Comparison of ENCODE assay signal across 9 cellular contexts in genomic region chr15:85289677-85290365, GRCh38.
DNase-seq lines count a peak whose midpoint lies in the region; ATAC-seq, FAIRE-seq and TF ChIP-seq lines count a peak whose summit lies in the region.
"Had no signal": no experiment of that assay in that cellular context is flagged by ENCODE, and none has a peak within 500 bp of the region (broad histone marks: within the 10 kb centered on the region; RNA-seq: fewer than 3 reads in every experiment).

No MANE protein-coding gene starts in this region.

- no peaks in the 10 kb centered on the region for H3K9me3 ChIP-seq in lower lobe of right lung

- FAIRE-seq in H54 (lab: Jason Lieb, UNC), result no peak

- no peaks in the 10 kb centered on the region for H3K36me3 ChIP-seq in lower lobe of right lung

- no peaks in the 10 kb centered on the region for H3K27me3 ChIP-seq in lower lobe of right lung (ENCODE audit: low read depth)

- DNase-seq in COLO668 (lab: John Stamatoyannopoulos, UW; ENCODE audit: unreplicated experiment) (peak; percentile 20), H54 (ENCODE audit: insufficient read length, low spot score) (peak; percentile 40), NCI-H774 (lab: John Stamatoyannopoulos, UW) (peak; percentile 66), choroid plexus epithelial cell (ENCODE audit: low read depth) (peak; percentile 48), lower lobe of right lung (peak; percentile 54), activated T-cell treated with anti-CD3 and anti-CD28 coated beads for 4 hours (no peak)

- TF ChIP-seq POLR2A in H54 (IDR thresholded peaks at IDR 0.05; ENCODE audit: low read depth, low read length), result no peak

- no peaks in the 10 kb centered on the region for H3K4me1 ChIP-seq in lower lobe of right lung

- no peak overlapping the region for H3K27ac ChIP-seq in lower lobe of right lung
- H3K27ac ChIP-seq: SK-N-MC had no signal

- intact Hi-C loops in lower lobe of right lung (cut with DNase I), result no loop called here

- TF ChIP-seq CTCF in choroid plexus epithelial cell (conservative IDR thresholded peaks at IDR 0.05; ENCODE audit: low read depth, low read length) (peak; percentile 73), lower lobe of right lung (IDR thresholded peaks at IDR 0.05) (peak; percentile 57)

- H3K4me3 ChIP-seq in choroid plexus epithelial cell (ENCODE audit: low read depth, low read length), result no peak overlapping the region
- no peak overlapping the region for H3K4me3 ChIP-seq in lower lobe of right lung
- H3K4me3 ChIP-seq: SK-N-MC had no signal

- ATAC-seq in lower lobe of right lung (peak; percentile 68 to 70), GM18502 (IDR thresholded peaks at IDR 0.05; ENCODE audit: poor library complexity, unreplicated experiment) (no peak), GM21825 (IDR thresholded peaks at IDR 0.05; ENCODE audit: unreplicated experiment) (no peak)

Comparison
In these comparisons a context has a peak if more than half of its experiments do, and no peak if none do; other contexts are left out.
1. ATAC-seq: peak in lower lobe of right lung (2 of 2); none in GM18502 (single experiment) and GM21825 (single experiment).